1 cellular context compared by ENCODE assay signal in the genomic region with DNA sequence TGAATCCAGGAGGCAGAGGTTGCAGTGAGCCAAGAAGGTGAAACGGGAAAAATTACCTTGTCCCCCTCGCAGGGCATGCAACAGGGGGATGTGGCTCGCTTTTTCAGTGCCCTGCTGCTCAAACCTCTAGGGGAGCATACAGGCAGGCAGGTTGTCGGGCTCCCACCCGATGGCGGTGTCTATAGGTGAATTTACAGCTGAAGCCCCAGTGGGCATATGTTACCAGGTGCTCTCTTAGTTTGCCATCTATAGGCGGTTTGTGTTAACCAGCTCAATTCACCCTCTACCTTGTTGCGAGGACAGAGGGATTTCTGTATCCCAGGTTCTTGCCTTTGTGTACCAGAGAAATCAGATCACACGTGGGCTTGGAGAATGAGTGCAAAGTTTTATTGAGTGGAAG.
TF ChIP-seq lines count a peak whose summit lies in the region.

No MANE protein-coding gene starts in this region.

TF ChIP-seq in WTC11, 78 proteins besides CTCF, POLR2A, EP300 and RAD21 (continued from another document):
- TF ChIP-seq, protein P1, sequence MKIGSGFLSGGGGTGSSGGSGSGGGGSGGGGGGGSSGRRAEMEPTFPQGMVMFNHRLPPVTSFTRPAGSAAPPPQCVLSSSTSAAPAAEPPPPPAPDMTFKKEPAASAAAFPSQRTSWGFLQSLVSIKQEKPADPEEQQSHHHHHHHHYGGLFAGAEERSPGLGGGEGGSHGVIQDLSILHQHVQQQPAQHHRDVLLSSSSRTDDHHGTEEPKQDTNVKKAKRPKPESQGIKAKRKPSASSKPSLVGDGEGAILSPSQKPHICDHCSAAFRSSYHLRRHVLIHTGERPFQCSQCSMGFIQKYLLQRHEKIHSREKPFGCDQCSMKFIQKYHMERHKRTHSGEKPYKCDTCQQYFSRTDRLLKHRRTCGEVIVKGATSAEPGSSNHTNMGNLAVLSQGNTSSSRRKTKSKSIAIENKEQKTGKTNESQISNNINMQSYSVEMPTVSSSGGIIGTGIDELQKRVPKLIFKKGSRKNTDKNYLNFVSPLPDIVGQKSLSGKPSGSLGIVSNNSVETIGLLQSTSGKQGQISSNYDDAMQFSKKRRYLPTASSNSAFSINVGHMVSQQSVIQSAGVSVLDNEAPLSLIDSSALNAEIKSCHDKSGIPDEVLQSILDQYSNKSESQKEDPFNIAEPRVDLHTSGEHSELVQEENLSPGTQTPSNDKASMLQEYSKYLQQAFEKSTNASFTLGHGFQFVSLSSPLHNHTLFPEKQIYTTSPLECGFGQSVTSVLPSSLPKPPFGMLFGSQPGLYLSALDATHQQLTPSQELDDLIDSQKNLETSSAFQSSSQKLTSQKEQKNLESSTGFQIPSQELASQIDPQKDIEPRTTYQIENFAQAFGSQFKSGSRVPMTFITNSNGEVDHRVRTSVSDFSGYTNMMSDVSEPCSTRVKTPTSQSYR (CRISPR knock-in tag; IDR thresholded peaks at IDR 0.05) = no peak
- TF ChIP-seq GABPB1 (CRISPR knock-in tag; IDR thresholded peaks at IDR 0.05) (no peak), ZNF219 (CRISPR knock-in tag; IDR thresholded peaks at IDR 0.05; ENCODE audit: borderline replicate concordance) (no peak), NR3C1 (CRISPR knock-in tag; conservative IDR thresholded peaks at IDR 0.05; ENCODE audit: low read depth) (no peak), CBFB (CRISPR knock-in tag; IDR thresholded peaks at IDR 0.05; ENCODE audit: low read depth) (no peak)
- TF ChIP-seq, protein P2, sequence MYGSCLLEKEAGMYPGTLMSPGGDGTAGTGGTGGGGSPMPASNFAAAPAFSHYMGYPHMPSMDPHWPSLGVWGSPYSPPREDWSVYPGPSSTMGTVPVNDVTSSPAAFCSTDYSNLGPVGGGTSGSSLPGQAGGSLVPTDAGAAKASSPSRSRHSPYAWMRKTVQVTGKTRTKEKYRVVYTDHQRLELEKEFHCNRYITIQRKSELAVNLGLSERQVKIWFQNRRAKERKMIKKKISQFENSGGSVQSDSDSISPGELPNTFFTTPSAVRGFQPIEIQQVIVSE (CRISPR knock-in tag; IDR thresholded peaks at IDR 0.05; ENCODE audit: borderline replicate concordance) = no peak
- TF ChIP-seq, protein P3, sequence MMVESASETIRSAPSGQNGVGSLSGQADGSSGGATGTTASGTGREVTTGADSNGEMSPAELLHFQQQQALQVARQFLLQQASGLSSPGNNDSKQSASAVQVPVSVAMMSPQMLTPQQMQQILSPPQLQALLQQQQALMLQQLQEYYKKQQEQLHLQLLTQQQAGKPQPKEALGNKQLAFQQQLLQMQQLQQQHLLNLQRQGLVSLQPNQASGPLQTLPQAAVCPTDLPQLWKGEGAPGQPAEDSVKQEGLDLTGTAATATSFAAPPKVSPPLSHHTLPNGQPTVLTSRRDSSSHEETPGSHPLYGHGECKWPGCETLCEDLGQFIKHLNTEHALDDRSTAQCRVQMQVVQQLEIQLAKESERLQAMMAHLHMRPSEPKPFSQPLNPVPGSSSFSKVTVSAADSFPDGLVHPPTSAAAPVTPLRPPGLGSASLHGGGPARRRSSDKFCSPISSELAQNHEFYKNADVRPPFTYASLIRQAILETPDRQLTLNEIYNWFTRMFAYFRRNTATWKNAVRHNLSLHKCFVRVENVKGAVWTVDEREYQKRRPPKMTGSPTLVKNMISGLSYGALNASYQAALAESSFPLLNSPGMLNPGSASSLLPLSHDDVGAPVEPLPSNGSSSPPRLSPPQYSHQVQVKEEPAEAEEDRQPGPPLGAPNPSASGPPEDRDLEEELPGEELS (CRISPR knock-in tag; IDR thresholded peaks at IDR 0.05) = no peak
- TF ChIP-seq, protein P4, sequence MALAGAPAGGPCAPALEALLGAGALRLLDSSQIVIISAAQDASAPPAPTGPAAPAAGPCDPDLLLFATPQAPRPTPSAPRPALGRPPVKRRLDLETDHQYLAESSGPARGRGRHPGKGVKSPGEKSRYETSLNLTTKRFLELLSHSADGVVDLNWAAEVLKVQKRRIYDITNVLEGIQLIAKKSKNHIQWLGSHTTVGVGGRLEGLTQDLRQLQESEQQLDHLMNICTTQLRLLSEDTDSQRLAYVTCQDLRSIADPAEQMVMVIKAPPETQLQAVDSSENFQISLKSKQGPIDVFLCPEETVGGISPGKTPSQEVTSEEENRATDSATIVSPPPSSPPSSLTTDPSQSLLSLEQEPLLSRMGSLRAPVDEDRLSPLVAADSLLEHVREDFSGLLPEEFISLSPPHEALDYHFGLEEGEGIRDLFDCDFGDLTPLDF (CRISPR knock-in tag; IDR thresholded peaks at IDR 0.05) = no peak
